9 cellular contexts compared by ENCODE assay signal in the genomic region with DNA sequence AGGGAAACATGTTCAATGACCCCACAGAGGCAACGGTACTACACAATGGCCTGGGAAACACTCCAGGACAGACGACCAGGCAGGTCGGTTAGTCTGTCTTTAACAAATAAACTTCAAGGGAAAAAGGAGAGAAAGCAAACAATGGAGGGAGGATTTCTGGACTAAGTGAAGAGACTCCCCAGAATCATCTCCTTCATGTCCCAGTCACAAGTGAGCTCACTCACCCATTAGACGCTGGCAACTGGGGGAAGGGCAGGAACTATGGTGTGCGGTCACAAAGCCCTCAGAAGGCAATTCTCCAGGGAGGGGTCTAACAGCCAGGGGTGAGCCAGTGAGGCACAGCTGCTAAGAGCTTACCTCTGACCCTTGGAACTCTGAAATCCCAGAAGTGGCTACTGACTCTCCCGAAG. TPM values are rescaled to one million over a fixed set of nuclear protein-coding genes. Genes with fewer than 3 reads are reported as not detected.
DNase-seq lines count a peak whose midpoint lies in the region; ATAC-seq and TF ChIP-seq lines count a peak whose summit lies in the region.
"Had no signal": no experiment of that assay in that cellular context is flagged by ENCODE, and none has a peak within 500 bp of the region (broad histone marks: within the 10 kb centered on the region; RNA-seq: fewer than 3 reads in every experiment).

No MANE protein-coding gene starts in this region.

- H2AFZ ChIP-seq in OCI-LY1 (ENCODE audit: low read length): no peak overlapping the region

- H3F3A ChIP-seq in OCI-LY1 (ENCODE audit: insufficient read depth, low read length): 0 out of 2 replicates have a peak, but pooled peaks cover under 1% of the 10 kb centered on the region

- H3K27me3 Mint-ChIP-seq in activated T-cell treated with anti-CD3 and anti-CD28 coated beads, Interleukin-2, amount 50 U/mL, for 72 hours (ENCODE audit: low read depth): no peaks in the 10 kb centered on the region
- H3K27me3 Mint-ChIP-seq in immature natural killer cell (ENCODE audit: low read depth in 3 of 3): peaks cover 0 to 4% (median 2%) of the 10 kb centered on the region in 3 donors

- H3K4me2 ChIP-seq in OCI-LY1 (ENCODE audit: low read length): peak overlapping the region; percentile 68

- H3K4me3 Mint-ChIP-seq in activated T-cell treated with anti-CD3 and anti-CD28 coated beads, Interleukin-2, amount 50 U/mL, for 72 hours: no peak overlapping the region
- no peak overlapping the region for H3K4me3 Mint-ChIP-seq in immature natural killer cell

- peak in 1 of 2 donors; percentile 15 for ATAC-seq in activated T-cell treated with anti-CD3 and anti-CD28 coated beads, Interleukin-2, amount 50 U/mL, for 72 hours (replicated peaks in 1 of 2)
- no peak for ATAC-seq in GM19452 (IDR thresholded peaks at IDR 0.05; ENCODE audit: unreplicated experiment)

- peaks cover 71% of the 10 kb centered on the region for H3K36me3 ChIP-seq in OCI-LY1 (ENCODE audit: insufficient read depth, low read length)

- H3K27ac Mint-ChIP-seq in activated T-cell treated with anti-CD3 and anti-CD28 coated beads, Interleukin-2, amount 50 U/mL, for 72 hours: peak overlapping the region; percentile 11
- peak overlapping the region in 5 of 6 donors; percentile 42 to 71 (median 47) for H3K27ac Mint-ChIP-seq in immature natural killer cell

- H3K36me3 Mint-ChIP-seq in activated T-cell treated with anti-CD3 and anti-CD28 coated beads, Interleukin-2, amount 50 U/mL, for 72 hours (ENCODE audit: insufficient read depth in 2 of 2): peaks cover 4 to 6% of the 10 kb centered on the region in 2 donors
- peaks cover 0 to 8% (median 3%) of the 10 kb centered on the region in 3 donors for H3K36me3 Mint-ChIP-seq in immature natural killer cell

- H3K79me2 ChIP-seq in OCI-LY1 (ENCODE audit: insufficient read depth, low read length): peaks cover 40% of the 10 kb centered on the region

- no peaks in the 10 kb centered on the region for H3K9me2 ChIP-seq in OCI-LY1 (ENCODE audit: low read depth, low read length)

- peaks cover 67% of the 10 kb centered on the region for H3K4me1 ChIP-seq in OCI-LY1 (ENCODE audit: insufficient read depth, low read length, severe bottlenecking)

- peak overlapping the region; percentile 53 for H3K4me3 ChIP-seq in OCI-LY1 (ENCODE audit: low read depth, low read length, poor library complexity, severe bottlenecking)

- no peak for DNase-seq in activated T-cell treated with anti-CD3 and anti-CD28 coated beads, Interleukin-2, amount 50 U/mL, for 72 hours
- no peak for DNase-seq in activated T-cell treated with anti-CD3 and anti-CD28 coated beads, Interleukin-2, amount 50 U/mL, for 48 hours
- DNase-seq in immature natural killer cell: no peak
- peak; percentile 57 for DNase-seq in superior temporal gyrus (ENCODE audit: extremely low spot score)
- DNase-seq in DMS114 treated with DMSO at 0.1 percent for 48 hours (lab: John Stamatoyannopoulos, UW; ENCODE audit: unreplicated experiment): no peak
- DNase-seq in activated CD4-positive, CD25-positive, alpha-beta regulatory T cell treated with anti-CD3 and anti-CD28 coated beads, Interleukin-2, amount 50 U/mL, for 72 hours: no peak
- DNase-seq: stimulated activated CD4-positive, alpha-beta T cell treated with anti-CD3 and anti-CD28 coated beads, Interleukin-2, amount 100 ng/mL, for 24 hours had no signal

- no peaks in the 10 kb centered on the region for H4K20me1 ChIP-seq in OCI-LY1 (ENCODE audit: insufficient read depth, low read length)

- no peaks in the 10 kb centered on the region for H3K27me3 ChIP-seq in OCI-LY1 (ENCODE audit: insufficient read depth, low read length)

- H3K9ac ChIP-seq in OCI-LY1 (ENCODE audit: low read length): peak overlapping the region; percentile 80

- H3K9me3 Mint-ChIP-seq in activated T-cell treated with anti-CD3 and anti-CD28 coated beads, Interleukin-2, amount 50 U/mL, for 72 hours: no peaks in the 10 kb centered on the region
- H3K9me3 Mint-ChIP-seq in immature natural killer cell: no peaks in the 10 kb centered on the region

- peaks cover 34% of the 10 kb centered on the region for H3K4me1 Mint-ChIP-seq in activated T-cell treated with anti-CD3 and anti-CD28 coated beads, Interleukin-2, amount 50 U/mL, for 72 hours (ENCODE audit: low read depth)
- H3K4me1 Mint-ChIP-seq in immature natural killer cell: peaks cover 39 to 51% of the 10 kb centered on the region in 2 donors

- no peak for TF ChIP-seq CTCF in OCI-LY1 (IDR thresholded peaks at IDR 0.05; ENCODE audit: low read length)

- peak overlapping the region; percentile 98 for H3K27ac ChIP-seq in OCI-LY1 (ENCODE audit: low read depth, low read length, poor library complexity, severe bottlenecking)

- no peaks in the 10 kb centered on the region for H3K9me3 ChIP-seq in OCI-LY1 (ENCODE audit: low read length)

RNA-seq across cellular contexts. Expression of a gene that starts 55.7 kb away (rescaled TPM):
- total RNA-seq in activated T-cell treated with anti-CD3 and anti-CD28 coated beads, Interleukin-2, amount 50 U/mL, for 72 hours: 10 to 100 TPM; 54.0 to 54.5 TPM
- polyA plus RNA-seq in immature natural killer cell: 10 to 100 TPM; 30.9 to 53.3 (median 37.3) TPM

RNA-seq across cellular contexts. Expression of a gene that starts 57.0 kb away (rescaled TPM):
- 100 to 1,000 TPM; 350 to 418 TPM for total RNA-seq in activated T-cell treated with anti-CD3 and anti-CD28 coated beads, Interleukin-2, amount 50 U/mL, for 72 hours
- polyA plus RNA-seq in immature natural killer cell: 100 to 1,000 TPM in 1 of 3 donors, 10 to 100 TPM in 2; 53.4 to 111 (median 98.7) TPM
